Comparison of ENCODE assay signal across 8 cellular contexts in the genomic region with DNA sequence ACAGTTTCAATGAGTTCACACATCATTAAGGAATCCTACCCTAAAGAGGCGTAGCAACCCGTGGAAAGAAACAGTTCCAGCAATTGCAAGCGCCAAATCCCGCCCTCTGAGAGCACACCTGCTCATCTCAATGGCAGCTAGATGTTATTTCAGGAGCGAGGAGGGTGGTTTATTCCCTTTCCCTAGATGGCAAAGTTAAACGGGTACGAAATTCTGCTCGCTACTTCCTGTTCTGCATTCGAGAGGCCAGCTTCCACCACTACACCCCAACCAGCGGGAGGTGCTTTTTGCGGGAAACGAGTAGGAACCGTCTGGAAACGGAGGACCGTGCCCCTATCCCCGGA. TPM values are rescaled to one million over a fixed set of nuclear protein-coding genes. Genes with fewer than 3 reads are reported as not detected.
DNase-seq lines count a peak whose midpoint lies in the region; ATAC-seq and TF ChIP-seq lines count a peak whose summit lies in the region.

No MANE protein-coding gene starts in this region.

- TF ChIP-seq CTCF in fibroblast of villous mesenchyme (IDR thresholded peaks at IDR 0.05; ENCODE audit: insufficient read depth, low read depth, low read length), result peak; percentile 14
- no peak for TF ChIP-seq CTCF in osteocyte (IDR thresholded peaks at IDR 0.05)

- H3K27ac Mint-ChIP-seq in activated CD4-positive, alpha-beta T cell treated with anti-CD3 and anti-CD28 coated beads, Interleukin-2, amount 10 ng/mL, durations not matched to agents 24 days and 14 days, result peak overlapping the region; percentile 99
- peak overlapping the region; percentile 97 for H3K27ac Mint-ChIP-seq in activated CD4-positive, alpha-beta memory T cell treated with anti-CD3 and anti-CD28 coated beads for 36 hours
- peak overlapping the region; percentile 96 for H3K27ac Mint-ChIP-seq in osteocyte (ENCODE audit: unreplicated experiment)

- peak overlapping the region; percentile 80 for H3K4me3 ChIP-seq in fibroblast of villous mesenchyme (ENCODE audit: low read depth, low read length)

- H3K4me3 Mint-ChIP-seq in activated CD4-positive, alpha-beta T cell treated with anti-CD3 and anti-CD28 coated beads, Interleukin-2, amount 10 ng/mL, durations not matched to agents 24 days and 14 days, result peak overlapping the region; percentile 99
- H3K4me3 Mint-ChIP-seq in activated CD4-positive, alpha-beta memory T cell treated with anti-CD3 and anti-CD28 coated beads for 36 hours, result peak overlapping the region; percentile 99
- peak overlapping the region; percentile 98 for H3K4me3 Mint-ChIP-seq in osteocyte (ENCODE audit: unreplicated experiment)

- DNase-seq in activated CD4-positive, alpha-beta T cell treated with anti-CD3 and anti-CD28 coated beads, Interleukin-2, amount 10 ng/mL, durations not matched to agents 24 days and 14 days, result no peak
- DNase-seq in activated CD4-positive, alpha-beta T cell treated with anti-CD3 and anti-CD28 coated beads for 4 hours, result no peak
- DNase-seq in NCI-H2107 (lab: John Stamatoyannopoulos, UW) (peak; percentile 52), fibroblast of villous mesenchyme (ENCODE audit: low read depth) (peak; percentile 56), osteocyte (ENCODE audit: extremely low spot score, unreplicated experiment) (no peak), pons (ENCODE audit: low spot score) (no peak)
- DNase-seq in activated CD4-positive, alpha-beta memory T cell treated with anti-CD3 and anti-CD28 coated beads for 36 hours, result no peak

- CTCF ChIA-PET in activated CD4-positive, alpha-beta memory T cell treated with anti-CD3 and anti-CD28 coated beads for 36 hours (lab: Charles Lee), result interaction anchor here (0.6 to 5.3 kb wide), 6 partner anchors 15 to 387 kb away, joined by 3 to 40 read pairs (median 12); a partner anchor contains a TSS

- H3K9me3 Mint-ChIP-seq in activated CD4-positive, alpha-beta T cell treated with anti-CD3 and anti-CD28 coated beads, Interleukin-2, amount 10 ng/mL, durations not matched to agents 24 days and 14 days, result peaks cover 7% of the 10 kb centered on the region
- H3K9me3 Mint-ChIP-seq in activated CD4-positive, alpha-beta memory T cell treated with anti-CD3 and anti-CD28 coated beads for 36 hours, result no peaks in the 10 kb centered on the region
- no peaks in the 10 kb centered on the region for H3K9me3 Mint-ChIP-seq in osteocyte (ENCODE audit: unreplicated experiment)

- peaks cover 27% of the 10 kb centered on the region for H3K4me1 Mint-ChIP-seq in activated CD4-positive, alpha-beta T cell treated with anti-CD3 and anti-CD28 coated beads, Interleukin-2, amount 10 ng/mL, durations not matched to agents 24 days and 14 days
- H3K4me1 Mint-ChIP-seq in activated CD4-positive, alpha-beta memory T cell treated with anti-CD3 and anti-CD28 coated beads for 36 hours (ENCODE audit: low read depth), result peaks cover 30% of the 10 kb centered on the region
- H3K4me1 Mint-ChIP-seq in osteocyte (ENCODE audit: unreplicated experiment), result peaks cover 30% of the 10 kb centered on the region

- H3K27me3 Mint-ChIP-seq in activated CD4-positive, alpha-beta T cell treated with anti-CD3 and anti-CD28 coated beads, Interleukin-2, amount 10 ng/mL, durations not matched to agents 24 days and 14 days, result peaks cover 2% of the 10 kb centered on the region
- no peaks in the 10 kb centered on the region for H3K27me3 Mint-ChIP-seq in activated CD4-positive, alpha-beta memory T cell treated with anti-CD3 and anti-CD28 coated beads for 36 hours
- H3K27me3 Mint-ChIP-seq in osteocyte (ENCODE audit: unreplicated experiment), result no peaks in the 10 kb centered on the region

- ATAC-seq in HG02571 (IDR thresholded peaks at IDR 0.05; ENCODE audit: unreplicated experiment), result peak; percentile 28

- intact Hi-C loops in activated CD4-positive, alpha-beta T cell treated with anti-CD3 and anti-CD28 coated beads, Interleukin-2, amount 10 ng/mL, durations not matched to agents 24 days and 14 days (cut with micrococcal nuclease), result loop anchor here (2.0 to 5.0 kb wide), 2 partner anchors 99 to 275 kb away; a partner anchor contains a TSS
- intact Hi-C loops in activated CD4-positive, alpha-beta memory T cell treated with anti-CD3 and anti-CD28 coated beads for 36 hours (cut with micrococcal nuclease), result loop anchor here (1.0 to 10.0 kb wide), 3 partner anchors 99 to 323 kb away; a partner anchor contains a TSS

- H3K36me3 Mint-ChIP-seq in activated CD4-positive, alpha-beta T cell treated with anti-CD3 and anti-CD28 coated beads, Interleukin-2, amount 10 ng/mL, durations not matched to agents 24 days and 14 days (ENCODE audit: low read depth), result peaks cover 31% of the 10 kb centered on the region
- H3K36me3 Mint-ChIP-seq in activated CD4-positive, alpha-beta memory T cell treated with anti-CD3 and anti-CD28 coated beads for 36 hours, result peaks cover 19% of the 10 kb centered on the region
- peaks cover 1% of the 10 kb centered on the region for H3K36me3 Mint-ChIP-seq in osteocyte (ENCODE audit: unreplicated experiment)

- POLR2A ChIA-PET in activated CD4-positive, alpha-beta memory T cell treated with anti-CD3 and anti-CD28 coated beads for 36 hours (lab: Charles Lee), result interaction anchor here (0.7 to 3.1 kb wide), 7 partner anchors 9 to 115 kb away, joined by 3 to 33 read pairs (median 4); a partner anchor contains a TSS

RNA-seq across cellular contexts. Expression of a gene that starts 0.6 kb away (rescaled TPM):
- 101 and 106 TPM in 2 replicates for total RNA-seq in activated CD4-positive, alpha-beta T cell treated with anti-CD3 and anti-CD28 coated beads, Interleukin-2, amount 10 ng/mL, durations not matched to agents 24 days and 14 days
- 100 to 1,000 TPM; 100 to 106 TPM for total RNA-seq in activated CD4-positive, alpha-beta memory T cell treated with anti-CD3 and anti-CD28 coated beads for 36 hours
- total RNA-seq in fibroblast of villous mesenchyme (88.3 and 93.7 TPM in 2 replicates), osteocyte (73.5 and 75.8 TPM in 2 replicates)

RNA-seq across cellular contexts. Expression of a gene that starts 0.8 kb away (rescaled TPM):
- 0.37 and 0.95 TPM in 2 replicates for total RNA-seq in activated CD4-positive, alpha-beta T cell treated with anti-CD3 and anti-CD28 coated beads, Interleukin-2, amount 10 ng/mL, durations not matched to agents 24 days and 14 days
- 1 to 10 TPM; 1.1 to 2.7 TPM for total RNA-seq in activated CD4-positive, alpha-beta memory T cell treated with anti-CD3 and anti-CD28 coated beads for 36 hours
- total RNA-seq in fibroblast of villous mesenchyme (0.64 and 1.3 TPM in 2 replicates), osteocyte (0.44 and 0.64 TPM in 2 replicates)

RNA-seq across cellular contexts. Expression of a gene that starts 32.7 kb away (rescaled TPM):
- 53.7 and 54.4 TPM in 2 replicates for total RNA-seq in activated CD4-positive, alpha-beta T cell treated with anti-CD3 and anti-CD28 coated beads, Interleukin-2, amount 10 ng/mL, durations not matched to agents 24 days and 14 days
- total RNA-seq in activated CD4-positive, alpha-beta memory T cell treated with anti-CD3 and anti-CD28 coated beads for 36 hours, result 10 to 100 TPM; 29.8 to 30.0 TPM
- total RNA-seq in fibroblast of villous mesenchyme (11.0 and 20.7 TPM in 2 replicates), osteocyte (8.3 and 8.4 TPM in 2 replicates)

RNA-seq across cellular contexts. Expression of a gene that starts 33.3 kb away (rescaled TPM):
- 60.0 and 62.8 TPM in 2 replicates for total RNA-seq in activated CD4-positive, alpha-beta T cell treated with anti-CD3 and anti-CD28 coated beads, Interleukin-2, amount 10 ng/mL, durations not matched to agents 24 days and 14 days
- total RNA-seq in activated CD4-positive, alpha-beta memory T cell treated with anti-CD3 and anti-CD28 coated beads for 36 hours, result 10 to 100 TPM; 62.4 to 68.4 TPM
- total RNA-seq in fibroblast of villous mesenchyme (12.2 and 16.4 TPM in 2 replicates), osteocyte (16.4 and 18.9 TPM in 2 replicates)

RNA-seq across cellular contexts. Expression of a gene that starts 51.2 kb away (rescaled TPM):
- 285 and 300 TPM in 2 replicates for total RNA-seq in activated CD4-positive, alpha-beta T cell treated with anti-CD3 and anti-CD28 coated beads, Interleukin-2, amount 10 ng/mL, durations not matched to agents 24 days and 14 days
- 100 to 1,000 TPM; 340 to 352 TPM for total RNA-seq in activated CD4-positive, alpha-beta memory T cell treated with anti-CD3 and anti-CD28 coated beads for 36 hours
- total RNA-seq in fibroblast of villous mesenchyme (259 and 354 TPM in 2 replicates), osteocyte (194 and 221 TPM in 2 replicates)

Comparison
In these comparisons a context has a peak if more than half of its experiments do, and no peak if none do; other contexts are left out.
1. DNase-seq: peak in NCI-H2107 (single experiment) and fibroblast of villous mesenchyme (single experiment); none in activated CD4-positive, alpha-beta T cell treated with anti-CD3 and anti-CD28 coated beads, Interleukin-2, amount 10 ng/mL, durations not matched to agents 24 days and 14 days (single experiment), activated CD4-positive, alpha-beta T cell treated with anti-CD3 and anti-CD28 coated beads for 4 hours (0 of 2), activated CD4-positive, alpha-beta memory T cell treated with anti-CD3 and anti-CD28 coated beads for 36 hours (single experiment), osteocyte (single experiment) and pons (single experiment).
2. Peak in every context shown above with its lines, with median percentiles within 50 percentile points of each other: H3K27ac Mint-ChIP-seq and H3K4me3 Mint-ChIP-seq.